Comparison of ENCODE assay signal across 15 cellular contexts in the genomic region with DNA sequence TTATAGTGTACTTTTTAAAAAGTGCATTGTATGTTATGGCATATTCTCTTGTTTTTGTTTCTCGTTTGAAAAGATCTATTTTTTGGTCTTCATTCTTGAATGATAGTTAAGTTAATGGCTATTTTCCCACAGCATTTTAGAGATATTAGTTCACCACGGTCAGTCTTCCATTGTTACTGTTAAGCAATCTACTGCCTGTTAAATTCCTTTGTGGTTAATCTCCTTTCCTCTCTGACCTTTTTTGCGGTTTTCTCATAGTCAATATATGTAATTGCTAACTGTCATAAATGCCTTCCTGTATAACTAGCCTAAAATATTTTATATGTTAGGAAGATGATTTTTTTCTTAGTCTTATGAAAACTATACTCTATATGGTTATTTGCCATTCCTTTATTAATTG.
DNase-seq lines count a peak whose midpoint lies in the region; ATAC-seq and TF ChIP-seq lines count a peak whose summit lies in the region.
"Had no signal": no experiment of that assay in that cellular context is flagged by ENCODE, and none has a peak within 500 bp of the region (broad histone marks: within the 10 kb centered on the region; RNA-seq: fewer than 3 reads in every experiment).

No MANE protein-coding gene starts in this region.

- no peaks in the 10 kb centered on the region for H3K27me3 ChIP-seq in heart right ventricle
- H3K27me3 ChIP-seq: upper lobe of right lung had no signal

- no peaks in the 10 kb centered on the region for H3K4me1 ChIP-seq in heart right ventricle
- H3K4me1 ChIP-seq: upper lobe of right lung had no signal

- DNase-seq in EH (ENCODE audit: low read depth) (peak; percentile 89), MV-4-11 (lab: John Stamatoyannopoulos, UW) (peak; percentile 77), astrocyte of the spinal cord (ENCODE audit: low read depth, low spot score) (peak; percentile 71), lung microvascular endothelial cell (ENCODE audit: low read depth in 2 of 2) (peak; percentile 73 to 80), islet precursor cell (no peak), Right ventricle myocardium inferior (ENCODE audit: missing footprints) (no peak), heart right ventricle (no peak)
- no peak for DNase-seq in activated CD4-positive, CD25-positive, alpha-beta regulatory T cell (lab: John Stamatoyannopoulos, UW)
- DNase-seq: activated CD8-positive, alpha-beta memory T cell treated with anti-CD3 and anti-CD28 coated beads, Interleukin-2, amount 10 ng/mL, durations not matched to agents 7 days and 5 days; effector memory CD8-positive, alpha-beta T cell; natural killer cell; NCI-H1092 treated with DMSO at 0.1 percent for 48 hours; NK-92 treated with Interleukin-12 subunit alpha and Interleukin-12 subunit beta, amount 100 ng/mL, for 24 hours; small intestine; upper lobe of right lung had no signal

- H3K4me3 ChIP-seq in astrocyte of the spinal cord (ENCODE audit: low read depth, low read length) (no peak overlapping the region), heart right ventricle (no peak overlapping the region)
- H3K4me3 ChIP-seq: upper lobe of right lung had no signal

- in situ Hi-C loops in astrocyte of the spinal cord (cut with HindIII; ENCODE audit: low sequenced_read_pairs): no loop called here

- intact Hi-C loops in Right ventricle myocardium inferior (cut with DNase I): no loop called here
- intact Hi-C loops in heart right ventricle (cut with DNase I): no loop called here

- H3K9me3 ChIP-seq in heart right ventricle: peaks cover 0 to 30% (median 17%) of the 10 kb centered on the region in 11 donors

- no peak overlapping the region for H3K27ac ChIP-seq in heart right ventricle
- H3K27ac ChIP-seq: upper lobe of right lung had no signal

- H3K36me3 ChIP-seq in heart right ventricle: no peaks in the 10 kb centered on the region
- H3K36me3 ChIP-seq: upper lobe of right lung had no signal

- ATAC-seq in Right ventricle myocardium inferior: no peak
- no peak for ATAC-seq in heart right ventricle
- ATAC-seq: activated CD8-positive, alpha-beta memory T cell treated with anti-CD3 and anti-CD28 coated beads, Interleukin-2, amount 10 ng/mL, durations not matched to agents 7 days and 5 days; effector memory CD8-positive, alpha-beta T cell; natural killer cell; upper lobe of right lung had no signal

- TF ChIP-seq CTCF in astrocyte of the spinal cord (IDR thresholded peaks at IDR 0.05; ENCODE audit: low read depth, low read length) (no peak), heart right ventricle (IDR thresholded peaks at IDR 0.05) (no peak)

- 42 to 62% methylated on average over 3 of the region's 3 CpGs for WGBS in heart right ventricle, 2 donors

Comparison
In these comparisons a context has a peak if more than half of its experiments do, and no peak if none do; other contexts are left out.
1. DNase-seq: peak in EH (single experiment), MV-4-11 (single experiment), astrocyte of the spinal cord (single experiment) and lung microvascular endothelial cell (2 of 2); none in islet precursor cell (single experiment), Right ventricle myocardium inferior (single experiment), activated CD4-positive, CD25-positive, alpha-beta regulatory T cell (0 of 4) and heart right ventricle (0 of 2).